In genomic region chr1:205749826-205750682, GRCh38 we compare ENCODE assay signal across 8 cellular contexts. TPM values are rescaled to one million over a fixed set of nuclear protein-coding genes. Genes with fewer than 3 reads are reported as not detected.
DNase-seq lines count a peak whose midpoint lies in the region; ATAC-seq and TF ChIP-seq lines count a peak whose summit lies in the region.

NUCKS1 (minus strand) TSS chr1:205750182; CDS start chr1:205749973, 209 bp downstream.

- H3K27me3 Mint-ChIP-seq in endothelial cell (ENCODE audit: unreplicated experiment) (peaks cover 8% of the 10 kb centered on the region), mesothelial cell of epicardium (ENCODE audit: low read depth) (peaks cover 3% of the 10 kb centered on the region)

- peaks cover 37% of the 10 kb centered on the region for H3K4me1 ChIP-seq in OCI-LY3 (ENCODE audit: low read length)

- peak within 1 kb of the TSS; percentile 97 for H2AFZ ChIP-seq in OCI-LY3 (ENCODE audit: low read depth, low read length)

- H3K27ac Mint-ChIP-seq in endothelial cell (ENCODE audit: unreplicated experiment) = peak within 1 kb of the TSS; percentile 97
- H3K27ac Mint-ChIP-seq in mesothelial cell of epicardium = peak within 1 kb of the TSS; percentile 99

- no peaks in the 10 kb centered on the region for H3K9me3 ChIP-seq in OCI-LY3 (ENCODE audit: insufficient read depth, low read length)

- peaks cover 32% of the 10 kb centered on the region for H3K36me3 ChIP-seq in OCI-LY3 (replicated peaks; ENCODE audit: low read depth, low read length)

- no peak for TF ChIP-seq CTCF in OCI-LY3 (IDR thresholded peaks at IDR 0.05; ENCODE audit: low read depth, low read length)
- no peak for TF ChIP-seq CTCF in endothelial cell (IDR thresholded peaks at IDR 0.05; ENCODE audit: unreplicated experiment)
- TF ChIP-seq CTCF in mesothelial cell of epicardium (IDR thresholded peaks at IDR 0.05; ENCODE audit: unreplicated experiment) = no peak

- peaks cover 50% of the 10 kb centered on the region for H3K79me2 ChIP-seq in OCI-LY3 (ENCODE audit: low read length)

- no peaks in the 10 kb centered on the region for H3K27me3 ChIP-seq in OCI-LY3 (ENCODE audit: low read depth, low read length)

- H3K9me3 Mint-ChIP-seq in endothelial cell (ENCODE audit: unreplicated experiment) (no peaks in the 10 kb centered on the region), mesothelial cell of epicardium (no peaks in the 10 kb centered on the region)

- H4K20me1 ChIP-seq in OCI-LY3 (ENCODE audit: insufficient read depth, low read length) = peaks cover 41% of the 10 kb centered on the region

- peak within 1 kb of the TSS; percentile 86 for H3K9ac ChIP-seq in OCI-LY3 (ENCODE audit: low read length)

- peak; percentile 91 for DNase-seq in D341Med (ENCODE audit: low spot score)
- DNase-seq in HuH-7 (ENCODE audit: low spot score) = peak; percentile 76
- DNase-seq in activated CD8-positive, alpha-beta memory T cell treated with anti-CD3 and anti-CD28 coated beads, Interleukin-2, amount 50 U/mL, for 48 hours = peak; percentile 92
- peak; percentile 90 for DNase-seq in endothelial cell (ENCODE audit: low spot score)
- peak; percentile 90 to 93 for DNase-seq in mesothelial cell of epicardium (ENCODE audit: low spot score in 2 of 2, unreplicated experiment in 2 of 2)
- DNase-seq in stimulated activated CD8-positive, alpha-beta memory T cell treated with anti-CD3 and anti-CD28 coated beads, Interleukin-15, amount 100 ng/mL, for 48 hours (ENCODE audit: low read depth in 2 of 2) = peak; percentile 93 to 94

- H3K4me1 Mint-ChIP-seq in endothelial cell (ENCODE audit: unreplicated experiment) = peaks cover 32% of the 10 kb centered on the region
- H3K4me1 Mint-ChIP-seq in mesothelial cell of epicardium = peaks cover 33% of the 10 kb centered on the region

- peak within 1 kb of the TSS; percentile 97 for H3K4me3 Mint-ChIP-seq in endothelial cell (ENCODE audit: unreplicated experiment)
- H3K4me3 Mint-ChIP-seq in mesothelial cell of epicardium = peak within 1 kb of the TSS; percentile 97

- peaks cover 12% of the 10 kb centered on the region for H3K36me3 Mint-ChIP-seq in endothelial cell (ENCODE audit: low read depth, unreplicated experiment)
- no peaks in the 10 kb centered on the region for H3K36me3 Mint-ChIP-seq in mesothelial cell of epicardium

- peak; percentile 72 for ATAC-seq in GM21515 (IDR thresholded peaks at IDR 0.05; ENCODE audit: unreplicated experiment)

- peak within 1 kb of the TSS; percentile 81 for H3K27ac ChIP-seq in OCI-LY3 (ENCODE audit: low read length)

- H3K4me3 ChIP-seq in OCI-LY3 (ENCODE audit: low read length) = peak within 1 kb of the TSS; percentile 88

- H3K4me2 ChIP-seq in OCI-LY3 (ENCODE audit: low read length) = peak within 1 kb of the TSS; percentile 90

RNA-seq across cellular contexts. Expression of gene NUCKS1, which starts in this region (rescaled TPM):
- total RNA-seq in endothelial cell (ENCODE audit: unreplicated experiment) (170 TPM), mesothelial cell of epicardium (280 to 304 TPM (median 289 TPM) in 3 replicates)

Comparison
In these comparisons a context has a peak if more than half of its experiments do, and no peak if none do; other contexts are left out.
1. Peak in every context shown above with its lines: DNase-seq, ATAC-seq, H3K4me3 ChIP-seq and H3K27ac ChIP-seq.